Comparison of ENCODE assay signal across 13 cellular contexts in the genomic region with DNA sequence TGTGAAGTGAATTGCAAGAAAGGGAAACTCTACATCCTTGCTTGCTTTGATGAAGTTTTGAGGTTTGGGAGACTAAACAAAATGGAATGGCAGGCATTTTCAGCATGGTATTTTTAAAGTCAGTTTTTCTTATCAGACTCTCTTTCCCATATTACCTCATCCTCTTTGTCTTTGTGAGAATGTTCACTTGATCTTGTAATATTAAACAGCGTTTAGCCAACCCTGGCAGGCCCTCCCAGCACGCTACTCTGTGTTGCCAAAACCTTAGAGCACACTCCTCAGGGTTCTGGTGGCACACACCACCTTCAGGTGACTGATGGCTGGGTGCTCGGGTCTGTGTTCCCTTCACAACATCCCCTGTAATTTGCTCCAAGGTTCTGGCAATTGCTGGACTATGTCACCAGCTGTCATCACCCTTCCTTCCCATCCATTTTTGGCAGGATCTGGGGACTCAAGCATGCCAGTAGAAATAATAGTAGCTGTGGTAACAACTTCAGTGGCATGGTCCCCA.
DNase-seq lines count a peak whose midpoint lies in the region; ATAC-seq, FAIRE-seq and TF ChIP-seq lines count a peak whose summit lies in the region.
"Had no signal": no experiment of that assay in that cellular context is flagged by ENCODE, and none has a peak within 500 bp of the region (broad histone marks: within the 10 kb centered on the region; RNA-seq: fewer than 3 reads in every experiment).

No MANE protein-coding gene starts in this region.

- TF ChIP-seq CTCF in BJ (IDR thresholded peaks at IDR 0.05; ENCODE audit: insufficient read depth, low read depth, low read length) (no peak), endothelial cell of umbilical vein (IDR thresholded peaks at IDR 0.05; ENCODE audit: extremely low read depth in 1 of 2, insufficient read depth in 1 of 2, low read depth in 1 of 2, low read length in 2 of 2) (no peak), mesothelial cell of epicardium (IDR thresholded peaks at IDR 0.05; ENCODE audit: unreplicated experiment) (no peak)

- dilution Hi-C loops in endothelial cell of umbilical vein (cut with MboI; ENCODE audit: extremely low pct_ligation_motif_present, low sequenced_read_pairs): no loop called here

- POLR2A ChIA-PET in BJ (lab: Charles Lee) (no interaction called here), endothelial cell of umbilical vein (lab: Charles Lee) (no interaction called here)

- peaks cover 18% of the 10 kb centered on the region for H3K9me3 Mint-ChIP-seq in mesothelial cell of epicardium
- H3K9me3 Mint-ChIP-seq in activated naive CD4-positive, alpha-beta T cell treated with anti-CD3 and anti-CD28 coated beads, Interleukin-2, amount 50 U/mL, for 72 hours: peaks cover 3 to 12% of the 10 kb centered on the region in 2 donors

- intact Hi-C loops in endothelial cell of umbilical vein (cut with micrococcal nuclease): loop anchor here (5.0 kb wide), 1 partner anchor 283 kb away; no protein-coding TSS in a partner anchor

- H3K27ac ChIP-seq in endothelial cell of umbilical vein (ENCODE audit: insufficient read depth, low read depth, low read length): no peak overlapping the region

- H3K36me3 Mint-ChIP-seq in mesothelial cell of epicardium: peaks cover 31% of the 10 kb centered on the region
- no peaks in the 10 kb centered on the region for H3K36me3 Mint-ChIP-seq in activated naive CD4-positive, alpha-beta T cell treated with anti-CD3 and anti-CD28 coated beads, Interleukin-2, amount 50 U/mL, for 72 hours

- no peak for FAIRE-seq in endothelial cell of umbilical vein (lab: Jason Lieb, UNC)
- no peak for FAIRE-seq in GM19239 (lab: Jason Lieb, UNC)

- H3K9ac ChIP-seq in endothelial cell of umbilical vein (replicated peaks; ENCODE audit: extremely low read depth, insufficient read depth, low read length): no peak overlapping the region

- peak; percentile 41 for DNase-seq in BJ (ENCODE audit: low read depth)
- DNase-seq in MG63: peak; percentile 33
- DNase-seq in endothelial cell of umbilical vein (ENCODE audit: low read depth, low spot score): peak; percentile 21
- no peak for DNase-seq in mesothelial cell of epicardium (ENCODE audit: low spot score in 2 of 2, unreplicated experiment in 2 of 2)
- DNase-seq in NOMO-1 treated with dmso at 0.1 percent for 144 hours (lab: John Stamatoyannopoulos, UW; ENCODE audit: unreplicated experiment): no peak
- DNase-seq in activated naive CD4-positive, alpha-beta T cell treated with anti-CD3 and anti-CD28 coated beads, Interleukin-2, amount 50 U/mL, for 72 hours (ENCODE audit: low spot score in 2 of 2): no peak
- DNase-seq in GM19239 (ENCODE audit: insufficient read length, low spot score): no peak
- no peak for DNase-seq in hippocampal formation (lab: John Stamatoyannopoulos, UW)
- DNase-seq: activated CD4-positive, alpha-beta T cell treated with anti-CD3 and anti-CD28 coated beads for 48 hours; activated naive CD4-positive, alpha-beta T cell; Calu3; SHP77 treated with DMSO at 0.1 percent for 48 hours had no signal

- H3K4me3 ChIP-seq in BJ (ENCODE audit: low read depth, low read length): no peak overlapping the region
- no peak overlapping the region for H3K4me3 ChIP-seq in MG63
- H3K4me3 ChIP-seq in endothelial cell of umbilical vein (replicated peaks in 1 of 3; ENCODE audit: insufficient read depth in 1 of 3, low read depth in 1 of 3, low read length in 3 of 3): no peak overlapping the region

- H3K27me3 ChIP-seq in BJ (ENCODE audit: control insufficient read depth, insufficient read depth, low read length): no peaks in the 10 kb centered on the region
- no peaks in the 10 kb centered on the region for H3K27me3 ChIP-seq in MG63
- H3K27me3 ChIP-seq in endothelial cell of umbilical vein (ENCODE audit: control insufficient read depth in 2 of 2, insufficient read depth in 2 of 2, low read length in 2 of 2): no peaks in the 10 kb centered on the region

- H2AFZ ChIP-seq in endothelial cell of umbilical vein (ENCODE audit: low read depth, low read length): no peak overlapping the region

- H4K20me1 ChIP-seq in endothelial cell of umbilical vein (replicated peaks; ENCODE audit: control insufficient read depth, extremely low read depth, insufficient read depth, low read length): no peaks in the 10 kb centered on the region

- no peaks in the 10 kb centered on the region for H3K4me1 ChIP-seq in endothelial cell of umbilical vein (ENCODE audit: control insufficient read depth, extremely low read depth, insufficient read depth, low read length)

- H3K4me2 ChIP-seq in endothelial cell of umbilical vein (ENCODE audit: insufficient read depth, low read length): no peak overlapping the region

- H3K4me3 Mint-ChIP-seq in mesothelial cell of epicardium: no peak overlapping the region

- H3K9me1 ChIP-seq in endothelial cell of umbilical vein (replicated peaks; ENCODE audit: control insufficient read depth, extremely low read depth, insufficient read depth, low read length): no peaks in the 10 kb centered on the region

- H3K27me3 Mint-ChIP-seq in mesothelial cell of epicardium (ENCODE audit: low read depth): no peaks in the 10 kb centered on the region

- ATAC-seq in activated naive CD4-positive, alpha-beta T cell treated with anti-CD3 and anti-CD28 coated beads, Interleukin-2, amount 50 U/mL, for 72 hours: no peak
- ATAC-seq: left lobe of liver had no signal

- no TSS peak for BruUV-seq in endothelial cell of umbilical vein (replicated peaks; lab: Mats Ljungman, UMichigan)

- CTCF ChIA-PET in BJ (lab: Yijun Ruan, JAX) (no interaction called here), endothelial cell of umbilical vein (lab: Charles Lee) (no interaction called here)

- H3K36me3 ChIP-seq in BJ (ENCODE audit: control insufficient read depth, insufficient read depth, low read length) (no peaks in the 10 kb centered on the region), MG63 (no peaks in the 10 kb centered on the region), endothelial cell of umbilical vein (ENCODE audit: control insufficient read depth in 2 of 2, extremely low read depth in 1 of 2, insufficient read depth in 2 of 2, low read length in 2 of 2) (no peaks in the 10 kb centered on the region)

- no peak for TF ChIP-seq POLR2A in endothelial cell of umbilical vein (IDR thresholded peaks at IDR 0.05; ENCODE audit: low read depth, low read length)

- peak overlapping the region; percentile 61 for H3K27ac Mint-ChIP-seq in mesothelial cell of epicardium
- no peak overlapping the region for H3K27ac Mint-ChIP-seq in activated naive CD4-positive, alpha-beta T cell treated with anti-CD3 and anti-CD28 coated beads, Interleukin-2, amount 50 U/mL, for 72 hours

- no peaks in the 10 kb centered on the region for H3K4me1 Mint-ChIP-seq in mesothelial cell of epicardium

- H3K79me2 ChIP-seq in endothelial cell of umbilical vein (ENCODE audit: control insufficient read depth, insufficient read depth, low read length): no peaks in the 10 kb centered on the region

- H3K9me3 ChIP-seq in MG63 (0 out of 2 replicates have a peak, but pooled peaks cover 3% of the 10 kb centered on the region), endothelial cell of umbilical vein (replicated peaks; ENCODE audit: control insufficient read depth, insufficient read depth, low read length) (no peaks in the 10 kb centered on the region)

TF ChIP-seq in endothelial cell of umbilical vein, 7 proteins besides CTCF, POLR2A, EP300 and RAD21:
- TF ChIP-seq MYC (IDR thresholded peaks at IDR 0.05; ENCODE audit: low read depth, low read length): no peak
- TF ChIP-seq FOS (IDR thresholded peaks at IDR 0.05; ENCODE audit: borderline replicate concordance, insufficient read depth, low read length): no peak
- no peak for TF ChIP-seq EZH2 (IDR thresholded peaks at IDR 0.05; ENCODE audit: borderline replicate concordance, low read depth, low read length, severe bottlenecking)
- no peak for TF ChIP-seq GATA2 (IDR thresholded peaks at IDR 0.05; ENCODE audit: insufficient read depth, insufficient read length, low read depth, low read length)
- no peak for TF ChIP-seq POLR2AphosphoS5 (IDR thresholded peaks at IDR 0.05; ENCODE audit: insufficient read depth, low read depth, low read length)
- TF ChIP-seq, protein P1, sequence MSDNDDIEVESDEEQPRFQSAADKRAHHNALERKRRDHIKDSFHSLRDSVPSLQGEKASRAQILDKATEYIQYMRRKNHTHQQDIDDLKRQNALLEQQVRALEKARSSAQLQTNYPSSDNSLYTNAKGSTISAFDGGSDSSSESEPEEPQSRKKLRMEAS (IDR thresholded peaks at IDR 0.05; ENCODE audit: insufficient read depth, insufficient read length): no peak
- no peak for TF ChIP-seq JUN (IDR thresholded peaks at IDR 0.05; ENCODE audit: borderline replicate concordance, insufficient read depth, insufficient read length, low read depth)

Comparison
In these comparisons a context has a peak if more than half of its experiments do, and no peak if none do; other contexts are left out.
1. DNase-seq: peak in BJ (single experiment), MG63 (single experiment) and endothelial cell of umbilical vein (single experiment); none in mesothelial cell of epicardium (0 of 2), NOMO-1 treated with dmso at 0.1 percent for 144 hours (single experiment), activated naive CD4-positive, alpha-beta T cell treated with anti-CD3 and anti-CD28 coated beads, Interleukin-2, amount 50 U/mL, for 72 hours (0 of 2), GM19239 (single experiment) and hippocampal formation (0 of 2).